In the genomic region with DNA sequence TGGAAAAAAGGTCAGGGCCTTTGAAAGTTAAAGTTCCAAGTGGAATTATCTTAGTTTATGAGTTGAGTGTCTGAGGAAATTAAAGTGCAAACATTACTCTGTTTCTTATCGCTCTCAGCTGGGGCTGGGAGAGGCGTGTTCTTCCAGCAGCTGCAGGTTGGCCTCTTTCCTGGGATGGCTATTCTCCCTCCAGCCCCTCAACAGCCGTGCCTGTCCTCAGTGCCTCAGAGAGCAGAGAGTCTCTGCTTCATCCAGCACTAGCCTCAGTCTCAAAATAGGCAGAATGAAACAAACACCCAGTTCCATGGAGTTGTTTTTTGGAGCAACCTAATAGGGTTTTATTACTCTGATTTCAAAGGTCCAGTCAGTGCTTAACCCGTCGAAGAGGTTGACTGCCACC, we compare ENCODE assay signal across 18 cellular contexts.
"Had no signal": no experiment of that assay in that cellular context is flagged by ENCODE, and none has a peak within 500 bp of the region (broad histone marks: within the 10 kb centered on the region; RNA-seq: fewer than 3 reads in every experiment).

No MANE protein-coding gene starts in this region.

- H3K4me1 ChIP-seq: prostate gland, tibial artery, vagina had no signal

- H3K4me3 ChIP-seq: prostate gland, tibial artery, vagina had no signal

- H3K27ac ChIP-seq: prostate gland, tibial artery, vagina had no signal

- H3K9me3 ChIP-seq: prostate gland, tibial artery, vagina had no signal

- ATAC-seq: activated naive CD8-positive, alpha-beta T cell treated with anti-CD3 and anti-CD28 coated beads, Interleukin-2, amount 50 U/mL, for 24 hours; natural killer cell; stimulated activated effector memory CD8-positive, alpha-beta T cell treated with anti-CD3 and anti-CD28 coated beads, Interleukin-12 subunit alpha, Interleukin-12 subunit beta, amount 100 ng/mL, for 72 hours; stimulated activated naive CD8-positive, alpha-beta T cell treated with anti-CD3 and anti-CD28 coated beads, Interleukin-15, amount 100 ng/mL, for 72 hours had no signal

- DNase-seq: activated CD4-positive, alpha-beta memory T cell treated with anti-CD3 and anti-CD28 coated beads, Interleukin-2, amount 10 ng/mL, durations not matched to agents 7 days and 5 days; activated CD4-positive, alpha-beta T cell treated with anti-CD3 and anti-CD28 coated beads, Interleukin-2, amount 10 ng/mL, durations not matched to agents 24 days and 14 days; activated gamma-delta T cell; activated naive CD4-positive, alpha-beta T cell treated with anti-CD3 and anti-CD28 coated beads, Interleukin-2, amount 50 U/mL, for 16 hours; activated naive CD8-positive, alpha-beta T cell treated with anti-CD3 and anti-CD28 coated beads, Interleukin-2, amount 50 U/mL, for 24 hours; anterior cingulate cortex; central memory CD4-positive, alpha-beta T cell; effector memory CD4-positive, alpha-beta T cell; foreskin melanocyte; glutamatergic neuron; mammary epithelial cell; natural killer cell; stimulated activated CD4-positive, alpha-beta T cell treated with anti-CD3 and anti-CD28 coated beads, Interleukin-2, amount 100 ng/mL, for 24 hours; stimulated activated naive CD8-positive, alpha-beta T cell treated with anti-CD3 and anti-CD28 coated beads, Interleukin-15, amount 100 ng/mL, for 72 hours; tibial artery had no signal

- H3K36me3 ChIP-seq: prostate gland, tibial artery, vagina had no signal

- H3K27me3 ChIP-seq: tibial artery, vagina had no signal
